Comparison of ENCODE assay signal across 1 cellular context in genomic region chr1:111725192-111725591, GRCh38.
TF ChIP-seq lines count a peak whose summit lies in the region.

No MANE protein-coding gene starts in this region.

TF ChIP-seq in HEK293, 187 proteins besides CTCF, POLR2A, EP300 and RAD21 (continued from another document):
- TF ChIP-seq SP2 (tag by site-specific recombination; IDR thresholded peaks at IDR 0.05) (peak; percentile 20; the same call in 1 of the 2 replicates), KLF17 (tag by site-specific recombination; IDR thresholded peaks at IDR 0.05) (0 out of 2 replicates have a peak, but pooled peaks have one; percentile 27), ZNF121 (tag by site-specific recombination; IDR thresholded peaks at IDR 0.05) (no peak), TRIM28 (IDR thresholded peaks at IDR 0.05; ENCODE audit: borderline replicate concordance, low read length) (no peak), ZNF433 (tag by site-specific recombination; IDR thresholded peaks at IDR 0.05; ENCODE audit: low read depth) (no peak), ZNF394 (tag by site-specific recombination; IDR thresholded peaks at IDR 0.05; ENCODE audit: borderline replicate concordance) (0 out of 2 replicates have a peak, but pooled peaks have one; percentile 13), ZNF768 (tag by site-specific recombination; IDR thresholded peaks at IDR 0.05) (no peak), KLF9 (tag by site-specific recombination; IDR thresholded peaks at IDR 0.05; ENCODE audit: low read depth) (0 out of 2 replicates have a peak, but pooled peaks have one; percentile 27), SP7 (tag by site-specific recombination; IDR thresholded peaks at IDR 0.05) (peak; percentile 71), ZNF341 (tag by site-specific recombination; IDR thresholded peaks at IDR 0.05; ENCODE audit: low read depth) (peak; percentile 31; the same call in 1 of the 2 replicates)
- TF ChIP-seq, protein P1, sequence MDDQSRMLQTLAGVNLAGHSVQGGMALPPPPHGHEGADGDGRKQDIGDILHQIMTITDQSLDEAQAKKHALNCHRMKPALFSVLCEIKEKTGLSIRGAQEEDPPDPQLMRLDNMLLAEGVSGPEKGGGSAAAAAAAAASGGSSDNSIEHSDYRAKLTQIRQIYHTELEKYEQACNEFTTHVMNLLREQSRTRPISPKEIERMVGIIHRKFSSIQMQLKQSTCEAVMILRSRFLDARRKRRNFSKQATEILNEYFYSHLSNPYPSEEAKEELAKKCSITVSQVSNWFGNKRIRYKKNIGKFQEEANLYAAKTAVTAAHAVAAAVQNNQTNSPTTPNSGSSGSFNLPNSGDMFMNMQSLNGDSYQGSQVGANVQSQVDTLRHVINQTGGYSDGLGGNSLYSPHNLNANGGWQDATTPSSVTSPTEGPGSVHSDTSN (CRISPR knock-in tag; IDR thresholded peaks at IDR 0.05): no peak
TF ChIP-seq in HEK293: peak in this region for 15.
